In the genomic region with DNA sequence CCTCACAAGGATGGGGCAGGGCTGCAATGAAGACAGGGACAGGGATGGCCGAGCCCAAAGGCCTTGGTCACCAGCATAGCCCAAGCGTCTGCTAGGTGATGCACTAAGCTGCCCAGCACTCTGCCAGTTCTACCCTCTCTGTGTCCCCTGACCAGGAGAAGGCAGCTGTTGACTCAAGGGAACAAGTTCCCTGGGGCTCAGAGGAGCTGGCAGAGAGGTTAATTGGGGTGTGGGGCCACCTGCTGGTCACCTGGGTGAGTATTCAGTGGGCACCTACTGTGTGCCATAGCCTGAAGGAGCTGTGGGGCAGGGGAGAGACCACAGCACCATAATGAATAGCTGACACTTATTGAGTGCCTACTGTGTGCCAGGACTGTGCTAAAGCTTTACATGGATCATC, we compare ENCODE assay signal across 8 cellular contexts.
DNase-seq lines count a peak whose midpoint lies in the region; ATAC-seq, FAIRE-seq and TF ChIP-seq lines count a peak whose summit lies in the region.

No MANE protein-coding gene starts in this region.

- no peak overlapping the region for H3K27ac Mint-ChIP-seq in nephron progenitor cell

- H3K36me3 Mint-ChIP-seq in nephron progenitor cell (ENCODE audit: low read depth): no peaks in the 10 kb centered on the region

- TF ChIP-seq POLR2A in H54 (IDR thresholded peaks at IDR 0.05; ENCODE audit: low read depth, low read length): no peak

- peak overlapping the region; percentile 55 for H3K27ac ChIP-seq in cingulate gyrus (ENCODE audit: low read depth, low read length)

- H3K4me1 Mint-ChIP-seq in nephron progenitor cell: peaks cover 23% of the 10 kb centered on the region

- H3K27me3 Mint-ChIP-seq in nephron progenitor cell (ENCODE audit: low read depth, poor library complexity): peaks cover 6% of the 10 kb centered on the region

- no peaks in the 10 kb centered on the region for H3K9me3 Mint-ChIP-seq in nephron progenitor cell

- peak; percentile 32; the same call in 1 of the 2 replicates for TF ChIP-seq CTCF in AG10803 (conservative IDR thresholded peaks at IDR 0.05; ENCODE audit: low read length)
- TF ChIP-seq CTCF in nephron progenitor cell (IDR thresholded peaks at IDR 0.05): peak; percentile 7

- H3K4me3 Mint-ChIP-seq in nephron progenitor cell: no peak overlapping the region

- DNase-seq in AG10803 (ENCODE audit: low read depth) (no peak), HK-2 (ENCODE audit: unreplicated experiment) (peak; percentile 39), nephron progenitor cell (peak; percentile 23), H54 (ENCODE audit: insufficient read length, low spot score) (no peak), putamen (ENCODE audit: low spot score) (no peak)

- FAIRE-seq in H54 (lab: Jason Lieb, UNC): no peak

- ATAC-seq in activated CD4-positive, CD25-positive, alpha-beta regulatory T cell treated with anti-CD3 and anti-CD28 coated beads, Interleukin-2, amount 50 U/mL, for 24 hours: peak; percentile 34 to 35
- ATAC-seq in HG03135 (IDR thresholded peaks at IDR 0.05; ENCODE audit: unreplicated experiment): no peak

- H3K4me3 ChIP-seq in AG10803 (ENCODE audit: low read length): no peak overlapping the region

Comparison
In these comparisons a context has a peak if more than half of its experiments do, and no peak if none do; other contexts are left out.
1. DNase-seq: peak in HK-2 (single experiment) and nephron progenitor cell (single experiment); none in AG10803 (single experiment), H54 (single experiment) and putamen (single experiment).